Comparison of ENCODE assay signal across 8 cellular contexts in the genomic region with DNA sequence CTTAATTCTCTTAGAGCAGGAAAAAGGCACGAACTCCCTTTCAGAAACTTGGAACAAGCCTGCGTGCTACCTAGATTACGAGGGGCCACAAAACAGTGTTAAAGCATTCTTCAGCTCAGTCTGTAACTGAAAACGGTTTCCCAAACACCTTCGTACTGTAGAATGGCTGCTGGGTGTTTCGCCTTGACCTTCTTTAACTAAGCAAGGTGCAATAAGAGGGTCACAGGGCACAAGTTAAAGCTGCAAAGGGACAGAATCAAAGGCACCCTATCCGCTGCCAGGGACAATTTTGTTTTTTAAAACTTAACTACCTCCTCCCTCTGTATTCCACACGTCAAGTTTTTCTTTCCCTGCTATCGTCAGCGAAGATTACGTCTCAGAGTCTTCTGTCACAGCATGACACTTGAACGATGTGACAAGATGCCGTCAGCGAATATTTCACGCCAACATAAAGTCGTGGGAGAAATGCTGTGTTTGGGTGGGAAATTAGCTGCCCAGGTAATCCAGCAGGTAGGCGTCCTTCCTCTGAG. TPM values are rescaled to one million over a fixed set of nuclear protein-coding genes. Genes with fewer than 3 reads are reported as not detected.
DNase-seq lines count a peak whose midpoint lies in the region; ATAC-seq and TF ChIP-seq lines count a peak whose summit lies in the region.

No MANE protein-coding gene starts in this region.

- no peak for TF ChIP-seq POLR2A in spleen (IDR thresholded peaks at IDR 0.05)

- peaks cover 40% of the 10 kb centered on the region for H3K4me1 Mint-ChIP-seq in CD8-positive, alpha-beta T cell (ENCODE audit: low read depth)

- H3K9me3 ChIP-seq in CD8-positive, alpha-beta T cell (ENCODE audit: low read length), result no peaks in the 10 kb centered on the region
- no peaks in the 10 kb centered on the region for H3K9me3 ChIP-seq in iPS-20b (ENCODE audit: insufficient read depth, low read depth, low read length)
- no peaks in the 10 kb centered on the region for H3K9me3 ChIP-seq in spleen

- peak in 4 of 7 experiments; percentile 4 to 59 (median 22) for DNase-seq in CD8-positive, alpha-beta T cell
- DNase-seq in GM20000 (ENCODE audit: low spot score), result peak; percentile 14
- peak; percentile 24 for DNase-seq in M059J (ENCODE audit: low read depth)
- peak; percentile 11 for DNase-seq in amniotic stem cell (lab: John Stamatoyannopoulos, UW)
- DNase-seq in spleen, result no peak

- H3K4me3 Mint-ChIP-seq in CD8-positive, alpha-beta T cell, result peak overlapping the region; percentile 99

- no peaks in the 10 kb centered on the region for H3K36me3 ChIP-seq in CD8-positive, alpha-beta T cell (ENCODE audit: insufficient read depth, low read length)
- H3K36me3 ChIP-seq in iPS-20b (ENCODE audit: insufficient read depth, low read depth, low read length) (peaks cover 8% of the 10 kb centered on the region), spleen (peaks cover 0 to 22% (median 13%) of the 10 kb centered on the region in 6 donors)

- ATAC-seq in CD8-positive, alpha-beta T cell, result peak; percentile 35
- ATAC-seq in HG02798 (IDR thresholded peaks at IDR 0.05; ENCODE audit: poor library complexity, unreplicated experiment) (no peak), HG03135 (IDR thresholded peaks at IDR 0.05; ENCODE audit: unreplicated experiment) (no peak)

- H3K27me3 Mint-ChIP-seq in CD8-positive, alpha-beta T cell (ENCODE audit: low read depth), result peaks cover 5% of the 10 kb centered on the region

- intact Hi-C loops in CD8-positive, alpha-beta T cell (cut with DNase I, micrococcal nuclease), result loop anchor here (1.0 to 2.0 kb wide), 5 partner anchors 54 to 854 kb away; a partner anchor contains a TSS
- intact Hi-C loops in spleen (cut with DNase I; ENCODE audit: low total_unique reads), result loop anchor here (10.0 kb wide), 1 partner anchor 114 kb away; no protein-coding TSS in a partner anchor

- CTCF ChIA-PET in CD8-positive, alpha-beta T cell (lab: Charles Lee), result interaction anchor here (1.4 to 2.2 kb wide), 5 partner anchors 8 to 118 kb away, joined by 4 to 14 read pairs (median 7); a partner anchor contains a TSS

- H3K27ac ChIP-seq in CD8-positive, alpha-beta T cell (ENCODE audit: low read depth, low read length), result peak overlapping the region; percentile 95
- no peak overlapping the region for H3K27ac ChIP-seq in iPS-20b (ENCODE audit: low read length)
- H3K27ac ChIP-seq in spleen, result peak overlapping the region; percentile 66 to 97 (median 94)

- H3K27ac Mint-ChIP-seq in CD8-positive, alpha-beta T cell, result peak overlapping the region; percentile 99

- WGBS in spleen, 5 donors, result 2 to 4% (median 3%) methylated on average over 17 of the region's 17 CpGs

- H3K4me3 ChIP-seq in CD8-positive, alpha-beta T cell (ENCODE audit: low read depth, low read length), result peak overlapping the region; percentile 90
- H3K4me3 ChIP-seq in iPS-20b (ENCODE audit: low read length) (peak overlapping the region; percentile 86), spleen (peak overlapping the region; percentile 50 to 97 (median 84))

- POLR2A ChIA-PET in CD8-positive, alpha-beta T cell (lab: Charles Lee), result interaction anchor here (0.6 to 3.6 kb wide), 5 partner anchors 55 to 854 kb away, joined by 3 to 29 read pairs (median 4); a partner anchor contains a TSS

- peaks cover 27% of the 10 kb centered on the region for H3K4me1 ChIP-seq in CD8-positive, alpha-beta T cell (ENCODE audit: insufficient read depth, low read length)
- H3K4me1 ChIP-seq in iPS-20b (ENCODE audit: insufficient read depth, low read length) (peaks cover 16% of the 10 kb centered on the region; the same call in 1 of the 2 replicates), spleen (peaks cover 6 to 61% (median 37%) of the 10 kb centered on the region in 6 donors)

- peak overlapping the region; percentile 89 for H3K9ac ChIP-seq in iPS-20b (ENCODE audit: low read depth, low read length)

- H3K9me3 Mint-ChIP-seq in CD8-positive, alpha-beta T cell, result no peaks in the 10 kb centered on the region

- TF ChIP-seq CTCF in CD8-positive, alpha-beta T cell (IDR thresholded peaks at IDR 0.05), result no peak
- no peak for TF ChIP-seq CTCF in GM20000 (IDR thresholded peaks at IDR 0.05; ENCODE audit: extremely low read depth, missing control alignments)
- TF ChIP-seq CTCF in spleen (IDR thresholded peaks at IDR 0.05 in 8 of 11, conservative IDR thresholded peaks at IDR 0.05 in 3 of 11), result no peak

- no peaks in the 10 kb centered on the region for H3K27me3 ChIP-seq in CD8-positive, alpha-beta T cell (ENCODE audit: insufficient read depth, low read length)
- H3K27me3 ChIP-seq in iPS-20b (ENCODE audit: insufficient read depth, low read length) (no peaks in the 10 kb centered on the region), spleen (replicated peaks in 1 of 7) (peaks cover 0 to 9% (median 0%) of the 10 kb centered on the region in 7 donors)

- peaks cover 34% of the 10 kb centered on the region for H3K36me3 Mint-ChIP-seq in CD8-positive, alpha-beta T cell

RNA-seq across cellular contexts. Expression of a gene that starts 0.6 kb away (rescaled TPM):
- 10 to 100 TPM; 25.8 to 30.9 TPM for total RNA-seq in CD8-positive, alpha-beta T cell
- 13.2 and 18.1 TPM in 2 replicates for total RNA-seq in M059J (2014; rRNA removed; shearing (Covaris generic))
- 10 to 100 TPM; 15.5 to 27.4 (median 21.3) TPM for total RNA-seq in spleen
- polyA plus RNA-seq in spleen, result 1 to 10 TPM; 5.1 to 7.3 (median 5.7) TPM

RNA-seq across cellular contexts. Expression of a gene that starts 29.8 kb away (rescaled TPM):
- under 1 TPM; 0.50 to 0.71 TPM for total RNA-seq in CD8-positive, alpha-beta T cell
- 0.12 and 0.47 TPM in 2 replicates for total RNA-seq in M059J (2014; rRNA removed; shearing (Covaris generic))
- under 1 TPM in 5 of 7 donors, not detected in 2; 0.20 to 0.69 (median 0.44) TPM for total RNA-seq in spleen
- under 1 TPM in 2 of 3 donors, not detected in 1; 0.08 to 0.09 TPM for polyA plus RNA-seq in spleen

RNA-seq across cellular contexts. Expression of a gene that starts 54.1 kb away (rescaled TPM):
- total RNA-seq in CD8-positive, alpha-beta T cell, result 1 to 10 TPM in 1 of 2 experiments, under 1 TPM in 1; 0.69 to 1.0 TPM
- total RNA-seq in M059J (2014; rRNA removed; shearing (Covaris generic)), result 7.6 and 11.5 TPM in 2 replicates
- total RNA-seq in spleen, result 1 to 10 TPM; 1.4 to 4.3 (median 2.5) TPM
- polyA plus RNA-seq in spleen, result 1 to 10 TPM in 2 of 3 donors, under 1 TPM in 1; 0.93 to 2.3 (median 1.5) TPM

RNA-seq across cellular contexts. Expression of a gene that starts 54.2 kb away (rescaled TPM):
- 1 to 10 TPM; 2.8 to 3.2 TPM for total RNA-seq in CD8-positive, alpha-beta T cell
- total RNA-seq in M059J (2014; rRNA removed; shearing (Covaris generic)), result 2.5 and 2.6 TPM in 2 replicates
- total RNA-seq in spleen, result 10 to 100 TPM in 1 of 7 donors, 1 to 10 TPM in 6; 4.8 to 11.8 (median 7.8) TPM
- 1 to 10 TPM; 2.2 to 3.4 (median 3.4) TPM for polyA plus RNA-seq in spleen
